Comparison of ENCODE assay signal across 11 cellular contexts in the genomic region with DNA sequence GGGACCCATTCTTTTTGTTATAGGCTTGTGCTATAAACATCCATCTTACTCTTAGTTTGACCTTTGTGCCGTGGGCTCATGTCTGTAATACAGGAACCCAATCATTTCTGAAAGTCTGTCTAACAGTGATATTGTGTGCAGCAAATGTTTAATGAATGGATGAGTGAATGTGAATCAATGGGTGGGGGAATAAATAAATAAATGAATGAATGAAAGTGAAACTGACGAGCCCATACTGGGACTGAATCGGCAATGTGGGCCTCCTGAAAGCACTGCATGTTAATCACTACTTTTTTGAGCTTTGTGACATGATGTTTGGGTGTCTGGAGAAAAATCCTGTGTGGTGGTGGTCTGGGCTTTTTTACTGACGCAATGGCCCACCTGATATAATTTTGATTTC.
A peak's percentile ranks its signal among the peaks of the same experiment; 100 is the strongest.
DNase-seq lines count a peak whose midpoint lies in the region; ATAC-seq and TF ChIP-seq lines count a peak whose summit lies in the region.
"Had no signal": no experiment of that assay in that cellular context is flagged by ENCODE, and none has a peak within 500 bp of the region (broad histone marks: within the 10 kb centered on the region; RNA-seq: fewer than 3 reads in every experiment).

No MANE protein-coding gene starts in this region.

- 89 to 95% (median 91%) methylated on average over 4 of the region's 4 CpGs for WGBS in psoas muscle, 3 donors
- WGBS in suprapubic skin: 78% methylated on average over 4 of the region's 4 CpGs

- H3K4me1 Mint-ChIP-seq in activated CD4-positive, alpha-beta T cell treated with anti-CD3 and anti-CD28 coated beads, Interleukin-2, amount 10 ng/mL, durations not matched to agents 24 days and 14 days: peaks cover 39% of the 10 kb centered on the region

- peaks cover 22% of the 10 kb centered on the region for H3K36me3 Mint-ChIP-seq in activated CD4-positive, alpha-beta T cell treated with anti-CD3 and anti-CD28 coated beads, Interleukin-2, amount 10 ng/mL, durations not matched to agents 24 days and 14 days (ENCODE audit: low read depth)

- peaks cover 7% of the 10 kb centered on the region for H3K4me1 ChIP-seq in psoas muscle
- peaks cover 25% of the 10 kb centered on the region for H3K4me1 ChIP-seq in suprapubic skin
- H3K4me1 ChIP-seq: adrenal gland had no signal

- TF ChIP-seq EP300 in suprapubic skin (IDR thresholded peaks at IDR 0.05): no peak

- H3K27me3 ChIP-seq in psoas muscle (ENCODE audit: insufficient read depth in 3 of 3, low read length in 2 of 3) (no peaks in the 10 kb centered on the region), suprapubic skin (no peaks in the 10 kb centered on the region)
- H3K27me3 ChIP-seq: adrenal gland had no signal

- peak overlapping the region; percentile 84 for H3K27ac Mint-ChIP-seq in activated CD4-positive, alpha-beta T cell treated with anti-CD3 and anti-CD28 coated beads, Interleukin-2, amount 10 ng/mL, durations not matched to agents 24 days and 14 days

- no peaks in the 10 kb centered on the region for H3K9me3 Mint-ChIP-seq in activated CD4-positive, alpha-beta T cell treated with anti-CD3 and anti-CD28 coated beads, Interleukin-2, amount 10 ng/mL, durations not matched to agents 24 days and 14 days

- no peak for TF ChIP-seq POLR2A in suprapubic skin (IDR thresholded peaks at IDR 0.05)

- H3K27ac ChIP-seq in psoas muscle: no peak overlapping the region
- no peak overlapping the region for H3K27ac ChIP-seq in suprapubic skin

- intact Hi-C loops in activated CD4-positive, alpha-beta T cell treated with anti-CD3 and anti-CD28 coated beads, Interleukin-2, amount 10 ng/mL, durations not matched to agents 24 days and 14 days (cut with micrococcal nuclease): loop anchor here (1.0 to 2.0 kb wide), 2 partner anchors 8 to 81 kb away; no protein-coding TSS in a partner anchor
- intact Hi-C loops in psoas muscle (cut with DNase I): no loop called here

- H3K4me3 ChIP-seq in psoas muscle: no peak overlapping the region
- H3K4me3 ChIP-seq in suprapubic skin: no peak overlapping the region
- H3K4me3 ChIP-seq: adrenal gland had no signal

- no peak for DNase-seq in activated CD4-positive, alpha-beta T cell treated with anti-CD3 and anti-CD28 coated beads, Interleukin-2, amount 10 ng/mL, durations not matched to agents 24 days and 14 days
- peak; percentile 17 for DNase-seq in medulla oblongata (ENCODE audit: extremely low spot score)
- DNase-seq in psoas muscle: no peak
- no peak for DNase-seq in LoVo (ENCODE audit: low spot score)
- DNase-seq in suprapubic skin (ENCODE audit: low spot score in 2 of 2): no peak
- DNase-seq: adrenal gland, foreskin melanocyte, GDM1 had no signal

- peak; percentile 40 for ATAC-seq in GM18502 (IDR thresholded peaks at IDR 0.05; ENCODE audit: poor library complexity, unreplicated experiment)
- ATAC-seq in HG02642 (IDR thresholded peaks at IDR 0.05; ENCODE audit: poor library complexity, unreplicated experiment): peak; percentile 39
- no peak for ATAC-seq in psoas muscle
- ATAC-seq in GM21737 (IDR thresholded peaks at IDR 0.05; ENCODE audit: unreplicated experiment): no peak

- TF ChIP-seq CTCF in psoas muscle (IDR thresholded peaks at IDR 0.05): no peak
- no peak for TF ChIP-seq CTCF in suprapubic skin (IDR thresholded peaks at IDR 0.05)

- H3K9me3 ChIP-seq in psoas muscle (no peaks in the 10 kb centered on the region), suprapubic skin (no peaks in the 10 kb centered on the region)
- H3K9me3 ChIP-seq: adrenal gland had no signal

- H3K36me3 ChIP-seq in psoas muscle (ENCODE audit: insufficient read depth in 1 of 2, low read depth in 1 of 2) (no peaks in the 10 kb centered on the region), suprapubic skin (no peaks in the 10 kb centered on the region)
- H3K36me3 ChIP-seq: adrenal gland had no signal

- no peaks in the 10 kb centered on the region for H3K27me3 Mint-ChIP-seq in activated CD4-positive, alpha-beta T cell treated with anti-CD3 and anti-CD28 coated beads, Interleukin-2, amount 10 ng/mL, durations not matched to agents 24 days and 14 days

- peak overlapping the region; percentile 34 for H3K4me3 Mint-ChIP-seq in activated CD4-positive, alpha-beta T cell treated with anti-CD3 and anti-CD28 coated beads, Interleukin-2, amount 10 ng/mL, durations not matched to agents 24 days and 14 days

Comparison
In these comparisons a context has a peak if more than half of its experiments do, and no peak if none do; other contexts are left out.
1. ATAC-seq: peak in GM18502 (single experiment) and HG02642 (single experiment); none in psoas muscle (0 of 4) and GM21737 (single experiment).